Comparison of ENCODE assay signal across 8 cellular contexts in the genomic region with DNA sequence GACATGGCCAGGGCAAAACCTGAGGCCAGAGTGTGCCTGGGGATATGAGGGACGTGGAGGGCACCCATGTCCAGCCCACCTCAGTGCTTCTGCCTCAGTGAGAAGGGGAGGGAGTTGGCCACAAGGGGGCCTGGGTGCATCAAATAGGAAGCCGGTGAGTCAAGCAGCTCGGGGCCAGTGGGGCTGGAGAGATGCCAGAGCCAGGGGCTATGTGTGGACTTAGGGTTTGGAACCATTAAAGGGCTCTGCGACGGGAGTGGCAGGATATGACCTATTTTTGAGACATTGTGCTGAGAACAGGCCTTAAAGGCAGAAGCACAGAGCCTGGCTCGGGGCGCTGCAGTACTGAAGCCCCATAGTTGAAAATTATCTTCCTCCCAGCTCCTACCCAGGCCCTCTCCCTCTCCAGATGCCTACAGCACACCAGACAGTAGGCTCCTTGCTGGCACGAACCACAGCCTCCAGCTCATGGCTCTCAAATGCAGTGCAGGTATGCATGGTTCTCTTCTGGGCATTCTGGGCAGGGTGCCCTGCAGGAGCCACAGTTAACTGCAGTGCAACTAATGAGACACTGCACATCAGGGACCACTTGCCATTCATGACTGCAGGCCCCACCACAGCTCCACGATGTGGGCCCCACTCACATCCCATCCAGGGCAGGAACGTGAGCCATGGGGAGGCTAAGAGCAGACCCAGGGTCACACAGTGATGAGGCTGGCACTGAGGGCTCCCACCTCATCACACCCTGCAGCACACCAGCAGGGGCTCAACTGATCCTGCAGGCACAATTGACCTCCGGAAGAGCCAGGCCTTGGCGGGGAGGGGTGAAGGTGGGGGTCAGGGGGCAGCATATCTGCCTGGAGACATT. TPM values are rescaled to one million over a fixed set of nuclear protein-coding genes. Genes with fewer than 3 reads are reported as not detected.
DNase-seq lines count a peak whose midpoint lies in the region; TF ChIP-seq lines count a peak whose summit lies in the region.

No MANE protein-coding gene starts in this region.

- no peak overlapping the region for H2AFZ ChIP-seq in MM.1S (ENCODE audit: low read length)

- no peak overlapping the region for H3K9ac ChIP-seq in MM.1S (ENCODE audit: low read length)

- peak; percentile 46 for TF ChIP-seq CTCF in MM.1S (IDR thresholded peaks at IDR 0.05; ENCODE audit: low read length)

- no peaks in the 10 kb centered on the region for H3K27me3 ChIP-seq in MM.1S (replicated peaks; ENCODE audit: insufficient read depth, low read length)

- H3K79me2 ChIP-seq in MM.1S (ENCODE audit: low read length) = no peaks in the 10 kb centered on the region

- H3K4me1 ChIP-seq in MM.1S (ENCODE audit: low read length) = 0 out of 2 replicates have a peak, but pooled peaks cover 3% of the 10 kb centered on the region

- no peaks in the 10 kb centered on the region for H3K36me3 ChIP-seq in MM.1S (replicated peaks; ENCODE audit: insufficient read depth, low read length)

- no peak overlapping the region for H3K27ac ChIP-seq in MM.1S (ENCODE audit: low read length)

- H3K4me3 ChIP-seq in MM.1S (ENCODE audit: low read length) = no peak overlapping the region

- no peaks in the 10 kb centered on the region for H3K9me2 ChIP-seq in MM.1S (replicated peaks; ENCODE audit: insufficient read depth, low read length)

- peak; percentile 16 for DNase-seq in NCI-H2171 treated with DMSO at 0.1 percent for 48 hours (lab: John Stamatoyannopoulos, UW)
- no peak for DNase-seq in NCI-H2171 (lab: John Stamatoyannopoulos, UW)
- DNase-seq in MM.1S = no peak
- DNase-seq in UCSD-AML1 (lab: John Stamatoyannopoulos, UW; ENCODE audit: unreplicated experiment) = peak; percentile 41
- DNase-seq in ecto neural progenitor cell (ENCODE audit: low spot score) = peak; percentile 69
- peak; percentile 91 to 92 for DNase-seq in lung microvascular endothelial cell (ENCODE audit: low read depth in 2 of 2)
- peak; percentile 48 for DNase-seq in superior temporal gyrus (ENCODE audit: extremely low spot score)
- no peak for DNase-seq in NK-92 treated with Interleukin-12 subunit alpha and Interleukin-12 subunit beta, amount 100 ng/mL, for 24 hours (lab: John Stamatoyannopoulos, UW)

- no peaks in the 10 kb centered on the region for H4K20me1 ChIP-seq in MM.1S (ENCODE audit: insufficient read depth, low read length)

- no peaks in the 10 kb centered on the region for H3K9me3 ChIP-seq in MM.1S (replicated peaks; ENCODE audit: insufficient read depth, low read length)

- H3F3A ChIP-seq in MM.1S (ENCODE audit: insufficient read depth, low read length) = peaks cover 8% of the 10 kb centered on the region; the same call in 1 of the 2 replicates

- no peak overlapping the region for H3K4me2 ChIP-seq in MM.1S (ENCODE audit: low read depth, low read length)

RNA-seq across cellular contexts. Expression of gene PGAM2, which starts 7.2 kb away (rescaled TPM):
- total RNA-seq in lung microvascular endothelial cell = under 0.01 TPM in 1 of 2 replicates, not detected in the other

RNA-seq across cellular contexts. Expression of gene POLM, which starts 9.7 kb away (rescaled TPM):
- total RNA-seq in lung microvascular endothelial cell = 4.1 and 7.1 TPM in 2 replicates

RNA-seq across cellular contexts. Expression of gene DBNL, which starts 28.1 kb away (rescaled TPM):
- 85.9 and 97.8 TPM in 2 replicates for total RNA-seq in lung microvascular endothelial cell

RNA-seq across cellular contexts. Expression of gene AEBP1, which starts 31.5 kb away (rescaled TPM):
- total RNA-seq in lung microvascular endothelial cell = 9.2 and 19.8 TPM in 2 replicates

RNA-seq across cellular contexts. Expression of gene POLD2, which starts 50.8 kb away (rescaled TPM):
- total RNA-seq in lung microvascular endothelial cell = 39.5 and 47.5 TPM in 2 replicates

Comparison
In these comparisons a context has a peak if more than half of its experiments do, and no peak if none do; other contexts are left out.
1. DNase-seq: peak in NCI-H2171 treated with DMSO at 0.1 percent for 48 hours (single experiment), UCSD-AML1 (single experiment), ecto neural progenitor cell (single experiment), lung microvascular endothelial cell (2 of 2) and superior temporal gyrus (single experiment); none in NCI-H2171 (single experiment), MM.1S (single experiment) and NK-92 treated with Interleukin-12 subunit alpha and Interleukin-12 subunit beta, amount 100 ng/mL, for 24 hours (single experiment).